In the genomic region with DNA sequence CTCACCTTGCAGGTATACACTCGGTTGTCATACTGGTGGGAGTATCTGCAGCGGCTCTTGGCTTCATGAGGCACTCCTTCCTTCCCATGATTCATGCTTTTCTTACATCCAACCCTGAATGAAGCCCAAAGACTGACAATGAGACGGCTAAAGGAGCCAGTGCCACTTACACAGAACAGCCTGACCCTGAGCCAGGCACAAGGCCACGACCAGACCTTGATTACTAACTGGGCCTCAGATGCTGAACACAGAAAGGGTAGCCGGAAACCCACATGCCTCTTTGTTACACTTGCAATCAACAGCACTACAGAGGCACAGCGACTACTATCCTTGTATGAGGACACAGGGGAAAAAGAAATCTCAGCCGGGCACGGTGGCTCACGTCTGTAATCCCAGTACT, we compare ENCODE assay signal across 18 cellular contexts. TPM values are rescaled to one million over a fixed set of nuclear protein-coding genes. Genes with fewer than 3 reads are reported as not detected.
DNase-seq lines count a peak whose midpoint lies in the region; ATAC-seq, FAIRE-seq and TF ChIP-seq lines count a peak whose summit lies in the region.
"Had no signal": no experiment of that assay in that cellular context is flagged by ENCODE, and none has a peak within 500 bp of the region (broad histone marks: within the 10 kb centered on the region; RNA-seq: fewer than 3 reads in every experiment).

No MANE protein-coding gene starts in this region.

- H3K4me1 Mint-ChIP-seq in WTC11 (peaks cover 35% of the 10 kb centered on the region), endothelial cell (ENCODE audit: unreplicated experiment) (peaks cover 38% of the 10 kb centered on the region)

- H3K36me3 Mint-ChIP-seq in WTC11 = peaks cover 11% of the 10 kb centered on the region
- peaks cover 41% of the 10 kb centered on the region for H3K36me3 Mint-ChIP-seq in endothelial cell (ENCODE audit: low read depth, unreplicated experiment)

- no peak for TF ChIP-seq CTCF in WTC11 (IDR thresholded peaks at IDR 0.05)
- TF ChIP-seq CTCF in endothelial cell (IDR thresholded peaks at IDR 0.05; ENCODE audit: unreplicated experiment) = no peak
- no peak for TF ChIP-seq CTCF in mucosa of descending colon (IDR thresholded peaks at IDR 0.05)

- H3K4me3 Mint-ChIP-seq in WTC11 = no peak overlapping the region
- no peak overlapping the region for H3K4me3 Mint-ChIP-seq in endothelial cell (ENCODE audit: unreplicated experiment)
- H3K4me3 Mint-ChIP-seq: CD4-positive, alpha-beta memory T cell; H9 had no signal

- POLR2A ChIA-PET in WTC11 (lab: Charles Lee) = interaction anchor here (0.5 kb wide), 1 partner anchor 732 kb away, joined by 3 read pairs; no protein-coding TSS in a partner anchor

- no peaks in the 10 kb centered on the region for H3K4me1 ChIP-seq in mucosa of descending colon (ENCODE audit: low read depth)

- H3K36me3 ChIP-seq in mucosa of descending colon (ENCODE audit: low read depth) = peaks cover 8% of the 10 kb centered on the region

- no peaks in the 10 kb centered on the region for H3K9me3 ChIP-seq in mucosa of descending colon

- FAIRE-seq in urothelium cell line (lab: Jason Lieb, UNC) = peak; percentile 32
- FAIRE-seq: GM12891, GM18507 had no signal

- H3K27ac Mint-ChIP-seq in WTC11 = peak overlapping the region; percentile 33; the same call in 1 of the 2 replicates
- H3K27ac Mint-ChIP-seq in endothelial cell (ENCODE audit: unreplicated experiment) = peak overlapping the region; percentile 49
- H3K27ac Mint-ChIP-seq: CD4-positive, alpha-beta memory T cell had no signal

- no peak overlapping the region for H3K4me3 ChIP-seq in mucosa of descending colon

- no peak for ATAC-seq in WTC11
- ATAC-seq in HG02623 (IDR thresholded peaks at IDR 0.05; ENCODE audit: unreplicated experiment) = no peak
- no peak for ATAC-seq in mucosa of descending colon
- ATAC-seq: HCT116 had no signal

- CTCF ChIA-PET in WTC11 (lab: Charles Lee) = interaction anchor here (0.7 to 2.1 kb wide), 4 partner anchors 30 to 116 kb away, joined by 4 to 7 read pairs (median 6); no protein-coding TSS in a partner anchor

- DNase-seq in WTC11 (ENCODE audit: low spot score) (no peak), dermis blood vessel endothelial cell (peak; percentile 20), endothelial cell (ENCODE audit: low spot score) (no peak), urothelium cell line (ENCODE audit: low spot score) (no peak), GF-D8 (lab: John Stamatoyannopoulos, UW) (no peak), mucosa of descending colon (no peak), DMS153 (lab: John Stamatoyannopoulos, UW) (no peak)
- DNase-seq: Calu3; CD4-positive, alpha-beta memory T cell; COR-L47; DMS79; EL; GDM1; H9 had no signal

- no peaks in the 10 kb centered on the region for H3K27me3 Mint-ChIP-seq in WTC11 (ENCODE audit: low read depth)
- H3K27me3 Mint-ChIP-seq in endothelial cell (ENCODE audit: unreplicated experiment) = peaks cover 3% of the 10 kb centered on the region
- H3K27me3 Mint-ChIP-seq: CD4-positive, alpha-beta memory T cell had no signal

- intact Hi-C loops in mucosa of descending colon (cut with DNase I, micrococcal nuclease) = no loop called here

- H3K9me3 Mint-ChIP-seq in WTC11 (peaks cover 4% of the 10 kb centered on the region; the same call in 1 of the 2 replicates), endothelial cell (ENCODE audit: unreplicated experiment) (no peaks in the 10 kb centered on the region)
- H3K9me3 Mint-ChIP-seq: CD4-positive, alpha-beta memory T cell; H9 had no signal

TF ChIP-seq in WTC11, 78 proteins besides CTCF, POLR2A, EP300 and RAD21 (continues in another document):
- TF ChIP-seq, protein P1, sequence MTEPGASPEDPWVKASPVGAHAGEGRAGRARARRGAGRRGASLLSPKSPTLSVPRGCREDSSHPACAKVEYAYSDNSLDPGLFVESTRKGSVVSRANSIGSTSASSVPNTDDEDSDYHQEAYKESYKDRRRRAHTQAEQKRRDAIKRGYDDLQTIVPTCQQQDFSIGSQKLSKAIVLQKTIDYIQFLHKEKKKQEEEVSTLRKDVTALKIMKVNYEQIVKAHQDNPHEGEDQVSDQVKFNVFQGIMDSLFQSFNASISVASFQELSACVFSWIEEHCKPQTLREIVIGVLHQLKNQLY (CRISPR knock-in tag; IDR thresholded peaks at IDR 0.05) = no peak
- TF ChIP-seq, protein P2, sequence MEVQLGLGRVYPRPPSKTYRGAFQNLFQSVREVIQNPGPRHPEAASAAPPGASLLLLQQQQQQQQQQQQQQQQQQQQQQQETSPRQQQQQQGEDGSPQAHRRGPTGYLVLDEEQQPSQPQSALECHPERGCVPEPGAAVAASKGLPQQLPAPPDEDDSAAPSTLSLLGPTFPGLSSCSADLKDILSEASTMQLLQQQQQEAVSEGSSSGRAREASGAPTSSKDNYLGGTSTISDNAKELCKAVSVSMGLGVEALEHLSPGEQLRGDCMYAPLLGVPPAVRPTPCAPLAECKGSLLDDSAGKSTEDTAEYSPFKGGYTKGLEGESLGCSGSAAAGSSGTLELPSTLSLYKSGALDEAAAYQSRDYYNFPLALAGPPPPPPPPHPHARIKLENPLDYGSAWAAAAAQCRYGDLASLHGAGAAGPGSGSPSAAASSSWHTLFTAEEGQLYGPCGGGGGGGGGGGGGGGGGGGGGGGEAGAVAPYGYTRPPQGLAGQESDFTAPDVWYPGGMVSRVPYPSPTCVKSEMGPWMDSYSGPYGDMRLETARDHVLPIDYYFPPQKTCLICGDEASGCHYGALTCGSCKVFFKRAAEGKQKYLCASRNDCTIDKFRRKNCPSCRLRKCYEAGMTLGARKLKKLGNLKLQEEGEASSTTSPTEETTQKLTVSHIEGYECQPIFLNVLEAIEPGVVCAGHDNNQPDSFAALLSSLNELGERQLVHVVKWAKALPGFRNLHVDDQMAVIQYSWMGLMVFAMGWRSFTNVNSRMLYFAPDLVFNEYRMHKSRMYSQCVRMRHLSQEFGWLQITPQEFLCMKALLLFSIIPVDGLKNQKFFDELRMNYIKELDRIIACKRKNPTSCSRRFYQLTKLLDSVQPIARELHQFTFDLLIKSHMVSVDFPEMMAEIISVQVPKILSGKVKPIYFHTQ (CRISPR knock-in tag; IDR thresholded peaks at IDR 0.05) = no peak
- TF ChIP-seq ESRRA (CRISPR knock-in tag; IDR thresholded peaks at IDR 0.05; ENCODE audit: borderline replicate concordance) = no peak
- no peak for TF ChIP-seq CBFB (CRISPR knock-in tag; IDR thresholded peaks at IDR 0.05; ENCODE audit: low read depth)
- TF ChIP-seq, protein P3, sequence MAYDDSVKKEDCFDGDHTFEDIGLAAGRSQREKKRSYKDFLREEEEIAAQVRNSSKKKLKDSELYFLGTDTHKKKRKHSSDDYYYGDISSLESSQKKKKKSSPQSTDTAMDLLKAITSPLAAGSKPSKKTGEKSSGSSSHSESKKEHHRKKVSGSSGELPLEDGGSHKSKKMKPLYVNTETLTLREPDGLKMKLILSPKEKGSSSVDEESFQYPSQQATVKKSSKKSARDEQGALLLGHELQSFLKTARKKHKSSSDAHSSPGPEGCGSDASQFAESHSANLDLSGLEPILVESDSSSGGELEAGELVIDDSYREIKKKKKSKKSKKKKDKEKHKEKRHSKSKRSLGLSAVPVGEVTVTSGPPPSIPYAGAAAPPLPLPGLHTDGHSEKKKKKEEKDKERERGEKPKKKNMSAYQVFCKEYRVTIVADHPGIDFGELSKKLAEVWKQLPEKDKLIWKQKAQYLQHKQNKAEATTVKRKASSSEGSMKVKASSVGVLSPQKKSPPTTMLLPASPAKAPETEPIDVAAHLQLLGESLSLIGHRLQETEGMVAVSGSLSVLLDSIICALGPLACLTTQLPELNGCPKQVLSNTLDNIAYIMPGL (CRISPR knock-in tag; IDR thresholded peaks at IDR 0.05) = no peak
- TF ChIP-seq RELA (CRISPR knock-in tag; IDR thresholded peaks at IDR 0.05; ENCODE audit: borderline replicate concordance) = no peak
- no peak for TF ChIP-seq NR1H2 (CRISPR knock-in tag; IDR thresholded peaks at IDR 0.05)
- no peak for TF ChIP-seq ZNF416 (CRISPR knock-in tag; IDR thresholded peaks at IDR 0.05)
- TF ChIP-seq, protein P4, sequence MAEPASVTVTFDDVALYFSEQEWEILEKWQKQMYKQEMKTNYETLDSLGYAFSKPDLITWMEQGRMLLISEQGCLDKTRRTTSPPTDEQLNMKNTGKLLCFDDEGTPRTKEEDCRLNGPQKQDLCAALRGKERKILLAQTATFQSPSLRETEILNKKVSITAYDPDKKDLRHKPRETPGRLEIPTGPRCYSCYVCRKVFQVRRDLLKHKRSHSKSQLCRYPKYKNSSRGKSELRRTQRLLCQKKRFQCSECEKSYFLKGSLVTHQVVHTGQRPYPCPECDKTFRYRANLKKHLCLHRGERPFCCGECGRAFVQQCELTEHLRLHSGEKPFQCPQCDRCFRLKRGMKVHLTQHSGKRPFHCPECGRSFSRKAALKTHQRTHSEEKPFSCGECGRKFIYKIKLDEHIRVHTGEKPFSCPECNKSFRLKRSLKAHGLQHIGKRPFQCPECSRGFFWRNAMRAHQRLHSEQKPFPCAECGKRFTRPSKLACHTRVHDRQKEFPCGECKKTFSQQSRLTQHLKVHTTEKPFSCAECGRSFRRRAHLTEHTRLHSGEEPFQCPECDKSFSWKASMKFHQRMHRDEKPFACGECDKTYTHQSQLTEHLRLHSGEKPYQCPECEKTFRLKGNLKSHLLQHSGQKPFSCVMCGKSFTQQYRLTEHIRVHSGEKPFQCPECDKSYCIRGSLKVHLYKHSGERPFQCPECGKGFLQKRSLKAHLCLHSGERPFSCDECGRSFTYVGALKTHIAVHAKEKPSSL (CRISPR knock-in tag; conservative IDR thresholded peaks at IDR 0.05) = no peak
- TF ChIP-seq ZNF396 (CRISPR knock-in tag; IDR thresholded peaks at IDR 0.05; ENCODE audit: borderline replicate concordance) = no peak

RNA-seq across cellular contexts. Expression of a gene that starts 48.0 kb away (rescaled TPM):
- total RNA-seq in WTC11 (2021) (10.8 to 12.8 TPM (median 12.2 TPM) in 3 replicates), dermis blood vessel endothelial cell (21.3 and 22.4 TPM in 2 replicates), endothelial cell (ENCODE audit: unreplicated experiment) (50.6 TPM), mucosa of descending colon (10 to 100 TPM; 15.5 to 26.0 (median 19.9) TPM)

RNA-seq across cellular contexts. Expression of a gene that starts 52.6 kb away (rescaled TPM):
- 17.4 to 19.6 TPM (median 18.8 TPM) in 3 replicates for total RNA-seq in WTC11 (2021)
- 6.6 and 9.0 TPM in 2 replicates for total RNA-seq in dermis blood vessel endothelial cell
- total RNA-seq in endothelial cell (ENCODE audit: unreplicated experiment) = 7.7 TPM
- 10 to 100 TPM; 13.9 to 27.0 (median 15.7) TPM for total RNA-seq in mucosa of descending colon
